In genomic region chr21:46248827-46249226, GRCh38 we compare ENCODE assay signal across 1 cellular context.
TF ChIP-seq lines count a peak whose summit lies in the region.

No MANE protein-coding gene starts in this region.

TF ChIP-seq in K562, 482 proteins besides CTCF, POLR2A, EP300 and RAD21:
- TF ChIP-seq ZNF239 (CRISPR knock-in tag; IDR thresholded peaks at IDR 0.05) (peak; percentile 95), POLR2AphosphoS5 (IDR thresholded peaks at IDR 0.05; ENCODE audit: control insufficient read depth, insufficient read depth, low read depth, low read length) (no peak)
TF ChIP-seq in K562: peak in this region for 1.
